In the genomic region with DNA sequence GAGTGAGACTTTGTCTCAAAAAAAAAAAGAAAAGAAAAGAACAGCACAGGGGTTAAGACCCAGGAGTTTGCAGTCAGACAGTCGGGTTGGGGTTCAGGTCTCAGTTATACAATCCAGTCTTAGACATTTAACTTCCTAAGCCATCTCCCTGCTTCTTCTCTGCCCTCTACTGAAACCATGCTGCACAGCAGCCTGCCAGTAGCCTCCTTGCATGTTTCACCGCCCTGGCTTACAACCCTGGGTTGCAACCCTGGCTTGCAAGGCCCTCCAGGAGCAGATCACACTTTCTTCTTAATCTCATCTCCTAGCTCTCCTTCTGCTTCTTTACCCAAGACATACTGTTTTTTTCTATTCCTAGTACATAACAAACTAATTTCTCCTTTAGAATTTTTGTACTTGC, we compare ENCODE assay signal across 1 cellular context.
TF ChIP-seq lines count a peak whose summit lies in the region.

No MANE protein-coding gene starts in this region.

TF ChIP-seq in HepG2, 621 proteins besides CTCF, POLR2A, EP300 and RAD21:
- TF ChIP-seq RBM22 (optimal IDR thresholded peaks at IDR 0.05; ENCODE audit: low read length) (peak; percentile 73), PHB2 (IDR thresholded peaks at IDR 0.05; ENCODE audit: partially characterized antibody) (no peak), ZNF703 (CRISPR knock-in tag; IDR thresholded peaks at IDR 0.05; ENCODE audit: borderline replicate concordance) (no peak), DR1 (CRISPR knock-in tag; IDR thresholded peaks at IDR 0.05) (no peak)
- TF ChIP-seq, protein P1, sequence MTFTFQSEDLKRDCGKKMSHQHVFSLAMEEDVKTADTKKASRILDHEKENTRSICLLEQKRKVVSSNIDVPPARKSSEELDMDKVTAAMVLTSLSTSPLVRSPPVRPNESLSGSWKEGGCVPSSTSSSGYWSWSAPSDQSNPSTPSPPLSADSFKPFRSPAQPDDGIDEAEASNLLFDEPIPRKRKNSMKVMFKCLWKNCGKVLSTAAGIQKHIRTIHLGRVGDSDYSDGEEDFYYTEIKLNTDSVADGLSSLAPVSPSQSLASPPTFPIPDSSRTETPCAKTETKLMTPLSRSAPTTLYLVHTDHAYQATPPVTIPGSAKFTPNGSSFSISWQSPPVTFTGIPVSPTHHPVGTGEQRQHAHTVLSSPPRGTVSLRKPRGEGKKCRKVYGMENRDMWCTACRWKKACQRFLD (CRISPR knock-in tag; IDR thresholded peaks at IDR 0.05; ENCODE audit: borderline replicate concordance), result no peak
- TF ChIP-seq, protein P2, sequence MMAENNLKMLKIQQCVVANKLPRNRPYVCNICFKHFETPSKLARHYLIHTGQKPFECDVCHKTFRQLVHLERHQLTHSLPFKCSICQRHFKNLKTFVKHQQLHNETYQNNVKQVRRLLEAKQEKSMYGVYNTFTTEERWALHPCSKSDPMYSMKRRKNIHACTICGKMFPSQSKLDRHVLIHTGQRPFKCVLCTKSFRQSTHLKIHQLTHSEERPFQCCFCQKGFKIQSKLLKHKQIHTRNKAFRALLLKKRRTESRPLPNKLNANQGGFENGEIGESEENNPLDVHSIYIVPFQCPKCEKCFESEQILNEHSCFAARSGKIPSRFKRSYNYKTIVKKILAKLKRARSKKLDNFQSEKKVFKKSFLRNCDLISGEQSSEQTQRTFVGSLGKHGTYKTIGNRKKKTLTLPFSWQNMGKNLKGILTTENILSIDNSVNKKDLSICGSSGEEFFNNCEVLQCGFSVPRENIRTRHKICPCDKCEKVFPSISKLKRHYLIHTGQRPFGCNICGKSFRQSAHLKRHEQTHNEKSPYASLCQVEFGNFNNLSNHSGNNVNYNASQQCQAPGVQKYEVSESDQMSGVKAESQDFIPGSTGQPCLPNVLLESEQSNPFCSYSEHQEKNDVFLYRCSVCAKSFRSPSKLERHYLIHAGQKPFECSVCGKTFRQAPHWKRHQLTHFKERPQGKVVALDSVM (CRISPR knock-in tag; IDR thresholded peaks at IDR 0.05), result no peak
